ENCODE assay signal across 13 cellular contexts in the genomic region with DNA sequence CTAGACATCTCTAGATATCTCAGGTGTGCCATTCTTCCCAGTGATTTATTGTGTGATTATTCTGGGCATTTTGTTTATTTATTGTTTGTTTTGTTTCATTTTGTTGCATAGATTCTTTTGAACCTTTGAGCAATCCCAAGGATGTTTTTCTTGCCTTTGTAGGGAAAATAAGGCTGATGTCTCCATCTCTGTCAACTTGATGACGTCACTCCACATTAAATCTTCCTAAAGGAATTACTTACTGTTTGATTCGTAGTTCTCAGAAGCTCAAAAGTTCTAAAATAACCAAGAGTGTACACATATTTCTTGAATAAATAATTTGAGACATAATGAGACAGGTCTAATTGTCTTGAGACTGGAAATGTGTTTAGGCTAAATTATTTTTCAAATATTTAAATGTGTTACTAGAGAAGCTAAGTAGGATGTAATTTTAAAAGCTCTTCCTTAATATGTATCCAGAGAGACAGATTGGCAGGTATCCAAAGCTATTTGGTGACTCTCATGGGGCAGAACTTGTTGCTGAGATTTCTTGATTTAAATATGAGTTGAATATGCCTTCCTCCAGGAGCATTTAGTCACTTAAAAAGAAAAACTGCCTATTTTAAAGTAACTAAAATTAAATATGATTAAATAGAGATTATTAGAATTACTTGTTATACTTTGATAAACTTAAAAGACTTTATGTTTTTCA.
"Had no signal": no experiment of that assay in that cellular context is flagged by ENCODE, and none has a peak within 500 bp of the region (broad histone marks: within the 10 kb centered on the region; RNA-seq: fewer than 3 reads in every experiment).

No MANE protein-coding gene starts in this region.

- H3K4me3 ChIP-seq: body of pancreas, gastroesophageal sphincter, prostate gland, suprapubic skin had no signal

- ATAC-seq: activated CD4-positive, CD25-positive, alpha-beta regulatory T cell treated with anti-CD3 and anti-CD28 coated beads, Interleukin-2, amount 50 U/mL, for 24 hours; body of pancreas; effector memory CD8-positive, alpha-beta T cell; left lobe of liver had no signal

- H3K27ac ChIP-seq: body of pancreas, epithelial cell of prostate, gastroesophageal sphincter, prostate gland, suprapubic skin had no signal

- H3K36me3 ChIP-seq: gastroesophageal sphincter, prostate gland, suprapubic skin had no signal

- FAIRE-seq: keratinocyte had no signal

- H3K27me3 ChIP-seq: body of pancreas, gastroesophageal sphincter, suprapubic skin had no signal

- H3K9me3 ChIP-seq: body of pancreas, prostate gland, suprapubic skin had no signal

- H3K4me1 ChIP-seq: body of pancreas, prostate gland, suprapubic skin had no signal

- DNase-seq: activated naive CD8-positive, alpha-beta T cell treated with anti-CD3 and anti-CD28 coated beads for 36 hours; amygdala; body of pancreas; effector memory CD8-positive, alpha-beta T cell; T1000; trophoblast cell had no signal
